ENCODE assay signal across 17 cellular contexts in the genomic region with DNA sequence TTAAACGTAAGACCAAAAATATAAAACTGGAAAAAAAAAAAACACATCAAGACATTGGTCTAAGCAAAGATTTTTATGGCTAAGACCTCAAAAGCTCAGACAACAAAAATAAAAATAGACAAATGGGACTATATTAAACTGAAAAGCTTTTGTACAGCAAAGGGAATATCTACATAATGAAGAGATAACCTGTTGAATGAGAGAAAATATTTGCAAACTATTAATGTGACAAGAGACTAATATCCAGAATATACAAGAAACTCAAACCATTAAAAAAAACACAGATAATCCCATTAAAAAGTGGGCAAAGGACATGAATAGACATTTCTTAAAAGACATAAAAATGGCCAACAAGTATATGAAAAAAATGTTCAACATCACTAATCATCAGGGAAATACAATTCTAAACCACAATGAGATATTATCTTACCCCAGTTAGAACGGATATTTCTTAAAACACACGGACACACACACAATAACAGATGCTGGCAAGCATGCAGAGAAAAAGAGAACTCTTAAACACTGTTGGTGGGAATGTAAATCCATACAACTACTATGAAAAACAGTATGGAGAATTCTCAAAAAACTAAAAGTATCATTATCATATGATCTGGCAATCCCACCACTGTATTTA. TPM values are rescaled to one million over a fixed set of nuclear protein-coding genes. Genes with fewer than 3 reads are reported as not detected.
DNase-seq lines count a peak whose midpoint lies in the region; ATAC-seq lines count a peak whose summit lies in the region.
"Had no signal": no experiment of that assay in that cellular context is flagged by ENCODE, and none has a peak within 500 bp of the region (broad histone marks: within the 10 kb centered on the region; RNA-seq: fewer than 3 reads in every experiment).

No MANE protein-coding gene starts in this region.

- H3K27me3 Mint-ChIP-seq in activated T-helper 17 cell treated with anti-CD3 and anti-CD28 coated beads, Interleukin-2, amount 50 U/mL, for 72 hours: no peaks in the 10 kb centered on the region

- H3K4me1 Mint-ChIP-seq in activated T-helper 17 cell treated with anti-CD3 and anti-CD28 coated beads, Interleukin-2, amount 50 U/mL, for 72 hours: peaks cover 24% of the 10 kb centered on the region

- ATAC-seq in activated T-helper 17 cell treated with anti-CD3 and anti-CD28 coated beads, Interleukin-2, amount 50 U/mL, for 72 hours (replicated peaks): no peak
- no peak for ATAC-seq in HG03378 (IDR thresholded peaks at IDR 0.05; ENCODE audit: unreplicated experiment)
- ATAC-seq: HCT116 had no signal

- peaks cover 67% of the 10 kb centered on the region for H3K36me3 Mint-ChIP-seq in activated T-helper 17 cell treated with anti-CD3 and anti-CD28 coated beads, Interleukin-2, amount 50 U/mL, for 72 hours (ENCODE audit: low read depth)

- DNase-seq in EH (ENCODE audit: low read depth): peak; percentile 10
- DNase-seq in LHCN-M2 (ENCODE audit: low read depth): peak; percentile 20
- peak; percentile 10 for DNase-seq in myocyte (ENCODE audit: low read depth)
- no peak for DNase-seq in Ammon's horn (ENCODE audit: low spot score)
- no peak for DNase-seq in NCI-H82 (lab: John Stamatoyannopoulos, UW)
- no peak for DNase-seq in NCI-H2081 (lab: John Stamatoyannopoulos, UW)
- DNase-seq: DMS 273 treated with DMSO at 0.1 percent for 48 hours, MM.1S, NCI-H1105, NCI-H187, NCI-H2171, NCI-H446 treated with DMSO at 0.1 percent for 48 hours, NCI-H774, Right ventricle myocardium superior had no signal

- H3K27ac Mint-ChIP-seq in activated T-helper 17 cell treated with anti-CD3 and anti-CD28 coated beads, Interleukin-2, amount 50 U/mL, for 72 hours: peak overlapping the region; percentile 33

- peak overlapping the region; percentile 11 for H3K4me3 Mint-ChIP-seq in activated T-helper 17 cell treated with anti-CD3 and anti-CD28 coated beads, Interleukin-2, amount 50 U/mL, for 72 hours

- no peaks in the 10 kb centered on the region for H3K9me3 Mint-ChIP-seq in activated T-helper 17 cell treated with anti-CD3 and anti-CD28 coated beads, Interleukin-2, amount 50 U/mL, for 72 hours

RNA-seq across cellular contexts. Expression of a gene that starts 28.8 kb away (rescaled TPM):
- total RNA-seq in LHCN-M2 (2014; rRNA removed): 11.3 and 15.7 TPM in 2 replicates
- polyA plus RNA-seq in LHCN-M2 (2012): 10.1 TPM
- total RNA-seq in activated T-helper 17 cell treated with anti-CD3 and anti-CD28 coated beads, Interleukin-2, amount 50 U/mL, for 72 hours: 10 to 100 TPM; 20.1 to 28.1 TPM
- 20.7 and 21.7 TPM in 2 replicates for total RNA-seq in myocyte
- polyA plus RNA-seq in myocyte (2012): 14.4 TPM

Comparison
In these comparisons a context has a peak if more than half of its experiments do, and no peak if none do; other contexts are left out.
1. DNase-seq: peak in EH (single experiment), LHCN-M2 (single experiment) and myocyte (single experiment); none in Ammon's horn (single experiment), NCI-H82 (single experiment) and NCI-H2081 (0 of 2).